In the genomic region with DNA sequence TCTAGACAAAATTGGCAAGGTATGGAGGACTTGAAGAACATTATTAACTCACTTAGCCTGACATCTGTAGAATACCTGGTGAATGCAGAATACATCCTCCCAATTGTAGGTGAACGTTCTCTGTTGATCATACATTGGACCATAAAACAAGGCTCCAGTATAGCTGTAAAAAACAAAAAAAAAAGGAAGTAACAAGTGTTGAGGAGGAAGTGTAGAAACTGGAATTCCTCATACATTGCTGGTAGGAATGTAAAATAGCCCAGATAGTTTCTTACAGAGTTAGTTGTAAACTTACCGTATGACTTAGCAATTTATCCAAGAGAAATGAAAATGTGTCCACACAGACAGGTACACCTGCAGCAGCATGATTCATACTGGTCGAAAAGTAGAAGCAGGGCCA, we compare ENCODE assay signal across 23 cellular contexts. TPM values are rescaled to one million over a fixed set of nuclear protein-coding genes. Genes with fewer than 3 reads are reported as not detected.
DNase-seq lines count a peak whose midpoint lies in the region; ATAC-seq lines count a peak whose summit lies in the region.
"Had no signal": no experiment of that assay in that cellular context is flagged by ENCODE, and none has a peak within 500 bp of the region (broad histone marks: within the 10 kb centered on the region; RNA-seq: fewer than 3 reads in every experiment).

No MANE protein-coding gene starts in this region.

- H3K9me3 ChIP-seq in trophoblast cell (ENCODE audit: insufficient read depth, low read depth, low read length), result peaks cover 10% of the 10 kb centered on the region

- H3K27me3 Mint-ChIP-seq in activated naive CD8-positive, alpha-beta T cell treated with anti-CD3 and anti-CD28 coated beads, Interleukin-2, amount 10 ng/mL, durations not matched to agents 7 days and 5 days, result no peaks in the 10 kb centered on the region
- H3K27me3 Mint-ChIP-seq in effector memory CD8-positive, alpha-beta T cell, result no peaks in the 10 kb centered on the region
- H3K27me3 Mint-ChIP-seq: activated CD4-positive, alpha-beta T cell treated with anti-CD3 and anti-CD28 coated beads for 36 hours had no signal

- H3K4me1 Mint-ChIP-seq in activated naive CD8-positive, alpha-beta T cell treated with anti-CD3 and anti-CD28 coated beads, Interleukin-2, amount 10 ng/mL, durations not matched to agents 7 days and 5 days, result peaks cover 31% of the 10 kb centered on the region
- H3K4me1 Mint-ChIP-seq in effector memory CD8-positive, alpha-beta T cell (ENCODE audit: low read depth in 2 of 2), result peaks cover 33 to 39% of the 10 kb centered on the region in 2 donors

- H3K9ac ChIP-seq in trophoblast cell (ENCODE audit: low read length), result no peak overlapping the region

- no peak overlapping the region for H2AK5ac ChIP-seq in trophoblast cell (ENCODE audit: low read length)

- H2BK5ac ChIP-seq in trophoblast cell (ENCODE audit: low read depth, low read length, poor library complexity), result no peak overlapping the region

- no peak overlapping the region for H3K4me2 ChIP-seq in trophoblast cell (ENCODE audit: low read length)

- H3K27me3 ChIP-seq in trophoblast cell (ENCODE audit: insufficient read depth, low read length), result no peaks in the 10 kb centered on the region
- H3K27me3 ChIP-seq: adrenal gland, pancreas, tibial nerve had no signal

- no peak overlapping the region for H3K4me3 Mint-ChIP-seq in activated naive CD8-positive, alpha-beta T cell treated with anti-CD3 and anti-CD28 coated beads, Interleukin-2, amount 10 ng/mL, durations not matched to agents 7 days and 5 days
- H3K4me3 Mint-ChIP-seq in effector memory CD8-positive, alpha-beta T cell, result peak overlapping the region in 1 of 2 donors; percentile 37
- H3K4me3 Mint-ChIP-seq: activated CD4-positive, alpha-beta T cell treated with anti-CD3 and anti-CD28 coated beads for 36 hours; activated T-cell treated with anti-CD3 and anti-CD28 coated beads, Interleukin-2, amount 50 U/mL, for 4 hours had no signal

- DNase-seq in SIG-M5 treated with dmso at 0.1 percent for 504 hours (lab: John Stamatoyannopoulos, UW; ENCODE audit: unreplicated experiment), result peak; percentile 33
- no peak for DNase-seq in SIG-M5 (lab: John Stamatoyannopoulos, UW)
- DNase-seq in Kasumi-1 (lab: John Stamatoyannopoulos, UW), result peak; percentile 21 to 55
- no peak for DNase-seq in activated naive CD8-positive, alpha-beta T cell treated with anti-CD3 and anti-CD28 coated beads, Interleukin-2, amount 10 ng/mL, durations not matched to agents 7 days and 5 days
- peak; percentile 13 to 48 for DNase-seq in trophoblast cell
- DNase-seq in effector memory CD8-positive, alpha-beta T cell, result no peak
- DNase-seq: 8988T; activated CD4-positive, alpha-beta T cell treated with anti-CD3 and anti-CD28 coated beads for 36 hours; activated T-cell treated with anti-CD3 and anti-CD28 coated beads, Interleukin-2, amount 50 U/mL, for 4 hours; adrenal gland; C1 segment of cervical spinal cord; central memory CD4-positive, alpha-beta T cell; DND-41; IMR-90; left cardiac atrium; NCI-H1105 treated with DMSO at 0.1 percent for 48 hours; NCI-H82; stimulated activated CD4-positive, alpha-beta T cell treated with anti-CD3 and anti-CD28 coated beads, Interleukin-4, amount 100 ng/mL, for 4 hours had no signal

- peaks cover 3 to 6% of the 10 kb centered on the region in 2 experiments for H3K4me1 ChIP-seq in trophoblast cell (ENCODE audit: control insufficient read depth in 1 of 2, insufficient read depth in 2 of 2, low read length in 2 of 2)

- ATAC-seq in activated naive CD8-positive, alpha-beta T cell treated with anti-CD3 and anti-CD28 coated beads, Interleukin-2, amount 10 ng/mL, durations not matched to agents 7 days and 5 days (ENCODE audit: low read depth), result no peak
- no peak for ATAC-seq in HG02763 (IDR thresholded peaks at IDR 0.05; ENCODE audit: unreplicated experiment)
- ATAC-seq in effector memory CD8-positive, alpha-beta T cell (replicated peaks), result no peak
- no peak for ATAC-seq in HG02610 (IDR thresholded peaks at IDR 0.05; ENCODE audit: unreplicated experiment)
- ATAC-seq: activated CD4-positive, alpha-beta T cell treated with anti-CD3 and anti-CD28 coated beads for 36 hours; activated T-cell treated with anti-CD3 and anti-CD28 coated beads, Interleukin-2, amount 50 U/mL, for 4 hours; left cardiac atrium had no signal

- H4K8ac ChIP-seq in trophoblast cell (ENCODE audit: low read depth, low read length), result no peak overlapping the region

- H4K12ac ChIP-seq in trophoblast cell (ENCODE audit: low read depth, low read length), result no peak overlapping the region

- POLR2A ChIA-PET in activated naive CD8-positive, alpha-beta T cell treated with anti-CD3 and anti-CD28 coated beads, Interleukin-2, amount 10 ng/mL, durations not matched to agents 7 days and 5 days (lab: Charles Lee), result interaction anchor here (0.6 to 0.7 kb wide), 2 partner anchors 40 to 268 kb away, joined by 3 to 5 read pairs; no protein-coding TSS in a partner anchor

- H3K4ac ChIP-seq in trophoblast cell (ENCODE audit: low read depth, low read length), result no peak overlapping the region

- peaks cover 15% of the 10 kb centered on the region for H3K9me3 Mint-ChIP-seq in activated naive CD8-positive, alpha-beta T cell treated with anti-CD3 and anti-CD28 coated beads, Interleukin-2, amount 10 ng/mL, durations not matched to agents 7 days and 5 days
- H3K9me3 Mint-ChIP-seq in effector memory CD8-positive, alpha-beta T cell, result peaks cover 0 to 6% of the 10 kb centered on the region in 2 donors

- H3K36me3 ChIP-seq in trophoblast cell (ENCODE audit: control insufficient read depth in 1 of 2, insufficient read depth in 2 of 2, low read length in 2 of 2), result peaks cover 43 to 45% of the 10 kb centered on the region in 2 experiments
- H3K36me3 ChIP-seq: pancreas had no signal

- peaks cover under 1% of the 10 kb centered on the region for H3K79me2 ChIP-seq in trophoblast cell (ENCODE audit: control insufficient read depth, insufficient read depth, low read length, poor library complexity)

- H3K18ac ChIP-seq in trophoblast cell (ENCODE audit: low read length), result no peak overlapping the region

- peak overlapping the region; percentile 22 for H3K27ac Mint-ChIP-seq in activated naive CD8-positive, alpha-beta T cell treated with anti-CD3 and anti-CD28 coated beads, Interleukin-2, amount 10 ng/mL, durations not matched to agents 7 days and 5 days
- peak overlapping the region in 1 of 2 donors; percentile 12 for H3K27ac Mint-ChIP-seq in effector memory CD8-positive, alpha-beta T cell
- H3K27ac Mint-ChIP-seq: activated CD4-positive, alpha-beta T cell treated with anti-CD3 and anti-CD28 coated beads for 36 hours had no signal

- no peak overlapping the region for H3K4me3 ChIP-seq in trophoblast cell (ENCODE audit: low read depth, low read length)
- H3K4me3 ChIP-seq: adrenal gland, pancreas, tibial nerve had no signal

- H3K23ac ChIP-seq in trophoblast cell (ENCODE audit: low read length), result no peak overlapping the region

- H3K79me1 ChIP-seq in trophoblast cell (ENCODE audit: low read length), result no peaks in the 10 kb centered on the region

- H2AFZ ChIP-seq in trophoblast cell (ENCODE audit: insufficient read depth, low read length, poor library complexity), result no peak overlapping the region

- no peak overlapping the region for H4K91ac ChIP-seq in trophoblast cell (ENCODE audit: low read depth, low read length)

- peaks cover 47% of the 10 kb centered on the region for H3K36me3 Mint-ChIP-seq in activated naive CD8-positive, alpha-beta T cell treated with anti-CD3 and anti-CD28 coated beads, Interleukin-2, amount 10 ng/mL, durations not matched to agents 7 days and 5 days
- H3K36me3 Mint-ChIP-seq in effector memory CD8-positive, alpha-beta T cell (ENCODE audit: insufficient read depth), result peaks cover 57% of the 10 kb centered on the region

- H2BK12ac ChIP-seq in trophoblast cell (ENCODE audit: low read length), result no peak overlapping the region

- no peak overlapping the region for H3K27ac ChIP-seq in trophoblast cell (ENCODE audit: low read depth, low read length)
- H3K27ac ChIP-seq: pancreas, tibial nerve had no signal

- no peak overlapping the region for H3K14ac ChIP-seq in trophoblast cell (ENCODE audit: low read length)

- no peak overlapping the region for H2BK120ac ChIP-seq in trophoblast cell (ENCODE audit: insufficient read depth, low read length, poor library complexity)

- no CpG with 5 or more reads among the region's 3 CpGs for WGBS in trophoblast cell (ENCODE audit: extremely low coverage, insufficient coverage, insufficient read length)

RNA-seq across cellular contexts. Expression of a gene that starts 44.8 kb away (rescaled TPM):
- total RNA-seq in activated naive CD8-positive, alpha-beta T cell treated with anti-CD3 and anti-CD28 coated beads, Interleukin-2, amount 10 ng/mL, durations not matched to agents 7 days and 5 days, result 1 to 10 TPM; 5.8 to 6.5 TPM
- 1.1 and 1.4 TPM in 2 replicates for polyA plus RNA-seq in trophoblast cell (2013)
- total RNA-seq: skeletal muscle tissue had no signal

RNA-seq across cellular contexts. Expression of a gene that starts 45.4 kb away (rescaled TPM):
- total RNA-seq in activated naive CD8-positive, alpha-beta T cell treated with anti-CD3 and anti-CD28 coated beads, Interleukin-2, amount 10 ng/mL, durations not matched to agents 7 days and 5 days, result 100 to 1,000 TPM; 306 to 336 TPM
- polyA plus RNA-seq in trophoblast cell (2013), result 160 and 164 TPM in 2 replicates

RNA-seq across cellular contexts. Expression of a gene that starts 58.1 kb away (rescaled TPM):
- 10 to 100 TPM; 11.7 to 11.9 TPM for total RNA-seq in activated naive CD8-positive, alpha-beta T cell treated with anti-CD3 and anti-CD28 coated beads, Interleukin-2, amount 10 ng/mL, durations not matched to agents 7 days and 5 days
- polyA plus RNA-seq in trophoblast cell (2013), result 4.5 and 4.6 TPM in 2 replicates

Comparison
In these comparisons a context has a peak if more than half of its experiments do, and no peak if none do; other contexts are left out.
1. DNase-seq: peak in SIG-M5 treated with dmso at 0.1 percent for 504 hours (single experiment), Kasumi-1 (2 of 2) and trophoblast cell (2 of 2); none in SIG-M5 (single experiment), activated naive CD8-positive, alpha-beta T cell treated with anti-CD3 and anti-CD28 coated beads, Interleukin-2, amount 10 ng/mL, durations not matched to agents 7 days and 5 days (single experiment) and effector memory CD8-positive, alpha-beta T cell (0 of 3).